1 cellular context compared by ENCODE assay signal in the genomic region with DNA sequence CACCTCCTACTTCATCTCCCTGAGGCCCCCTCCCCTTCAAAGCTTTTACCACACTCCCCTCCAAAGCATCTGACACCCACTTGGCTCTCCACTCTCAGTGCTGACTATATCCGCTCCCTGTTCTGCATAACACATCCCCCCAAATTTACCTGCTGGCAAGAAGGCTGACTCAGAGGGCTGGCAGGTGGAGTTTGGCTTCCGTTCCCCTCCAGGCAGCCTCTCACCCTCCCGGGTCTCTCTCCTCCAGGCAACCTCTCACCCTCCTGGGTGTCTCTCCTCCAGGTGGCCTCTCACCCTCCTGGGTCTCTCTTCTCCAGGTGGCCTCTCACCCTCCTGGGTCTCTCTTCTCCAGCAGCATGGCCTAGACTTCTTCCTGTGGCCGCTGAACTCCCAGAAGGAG.
TF ChIP-seq lines count a peak whose summit lies in the region.

No MANE protein-coding gene starts in this region.

TF ChIP-seq in H1, 55 proteins besides CTCF, POLR2A, EP300 and RAD21 (continued from another document):
- TF ChIP-seq, protein P1, sequence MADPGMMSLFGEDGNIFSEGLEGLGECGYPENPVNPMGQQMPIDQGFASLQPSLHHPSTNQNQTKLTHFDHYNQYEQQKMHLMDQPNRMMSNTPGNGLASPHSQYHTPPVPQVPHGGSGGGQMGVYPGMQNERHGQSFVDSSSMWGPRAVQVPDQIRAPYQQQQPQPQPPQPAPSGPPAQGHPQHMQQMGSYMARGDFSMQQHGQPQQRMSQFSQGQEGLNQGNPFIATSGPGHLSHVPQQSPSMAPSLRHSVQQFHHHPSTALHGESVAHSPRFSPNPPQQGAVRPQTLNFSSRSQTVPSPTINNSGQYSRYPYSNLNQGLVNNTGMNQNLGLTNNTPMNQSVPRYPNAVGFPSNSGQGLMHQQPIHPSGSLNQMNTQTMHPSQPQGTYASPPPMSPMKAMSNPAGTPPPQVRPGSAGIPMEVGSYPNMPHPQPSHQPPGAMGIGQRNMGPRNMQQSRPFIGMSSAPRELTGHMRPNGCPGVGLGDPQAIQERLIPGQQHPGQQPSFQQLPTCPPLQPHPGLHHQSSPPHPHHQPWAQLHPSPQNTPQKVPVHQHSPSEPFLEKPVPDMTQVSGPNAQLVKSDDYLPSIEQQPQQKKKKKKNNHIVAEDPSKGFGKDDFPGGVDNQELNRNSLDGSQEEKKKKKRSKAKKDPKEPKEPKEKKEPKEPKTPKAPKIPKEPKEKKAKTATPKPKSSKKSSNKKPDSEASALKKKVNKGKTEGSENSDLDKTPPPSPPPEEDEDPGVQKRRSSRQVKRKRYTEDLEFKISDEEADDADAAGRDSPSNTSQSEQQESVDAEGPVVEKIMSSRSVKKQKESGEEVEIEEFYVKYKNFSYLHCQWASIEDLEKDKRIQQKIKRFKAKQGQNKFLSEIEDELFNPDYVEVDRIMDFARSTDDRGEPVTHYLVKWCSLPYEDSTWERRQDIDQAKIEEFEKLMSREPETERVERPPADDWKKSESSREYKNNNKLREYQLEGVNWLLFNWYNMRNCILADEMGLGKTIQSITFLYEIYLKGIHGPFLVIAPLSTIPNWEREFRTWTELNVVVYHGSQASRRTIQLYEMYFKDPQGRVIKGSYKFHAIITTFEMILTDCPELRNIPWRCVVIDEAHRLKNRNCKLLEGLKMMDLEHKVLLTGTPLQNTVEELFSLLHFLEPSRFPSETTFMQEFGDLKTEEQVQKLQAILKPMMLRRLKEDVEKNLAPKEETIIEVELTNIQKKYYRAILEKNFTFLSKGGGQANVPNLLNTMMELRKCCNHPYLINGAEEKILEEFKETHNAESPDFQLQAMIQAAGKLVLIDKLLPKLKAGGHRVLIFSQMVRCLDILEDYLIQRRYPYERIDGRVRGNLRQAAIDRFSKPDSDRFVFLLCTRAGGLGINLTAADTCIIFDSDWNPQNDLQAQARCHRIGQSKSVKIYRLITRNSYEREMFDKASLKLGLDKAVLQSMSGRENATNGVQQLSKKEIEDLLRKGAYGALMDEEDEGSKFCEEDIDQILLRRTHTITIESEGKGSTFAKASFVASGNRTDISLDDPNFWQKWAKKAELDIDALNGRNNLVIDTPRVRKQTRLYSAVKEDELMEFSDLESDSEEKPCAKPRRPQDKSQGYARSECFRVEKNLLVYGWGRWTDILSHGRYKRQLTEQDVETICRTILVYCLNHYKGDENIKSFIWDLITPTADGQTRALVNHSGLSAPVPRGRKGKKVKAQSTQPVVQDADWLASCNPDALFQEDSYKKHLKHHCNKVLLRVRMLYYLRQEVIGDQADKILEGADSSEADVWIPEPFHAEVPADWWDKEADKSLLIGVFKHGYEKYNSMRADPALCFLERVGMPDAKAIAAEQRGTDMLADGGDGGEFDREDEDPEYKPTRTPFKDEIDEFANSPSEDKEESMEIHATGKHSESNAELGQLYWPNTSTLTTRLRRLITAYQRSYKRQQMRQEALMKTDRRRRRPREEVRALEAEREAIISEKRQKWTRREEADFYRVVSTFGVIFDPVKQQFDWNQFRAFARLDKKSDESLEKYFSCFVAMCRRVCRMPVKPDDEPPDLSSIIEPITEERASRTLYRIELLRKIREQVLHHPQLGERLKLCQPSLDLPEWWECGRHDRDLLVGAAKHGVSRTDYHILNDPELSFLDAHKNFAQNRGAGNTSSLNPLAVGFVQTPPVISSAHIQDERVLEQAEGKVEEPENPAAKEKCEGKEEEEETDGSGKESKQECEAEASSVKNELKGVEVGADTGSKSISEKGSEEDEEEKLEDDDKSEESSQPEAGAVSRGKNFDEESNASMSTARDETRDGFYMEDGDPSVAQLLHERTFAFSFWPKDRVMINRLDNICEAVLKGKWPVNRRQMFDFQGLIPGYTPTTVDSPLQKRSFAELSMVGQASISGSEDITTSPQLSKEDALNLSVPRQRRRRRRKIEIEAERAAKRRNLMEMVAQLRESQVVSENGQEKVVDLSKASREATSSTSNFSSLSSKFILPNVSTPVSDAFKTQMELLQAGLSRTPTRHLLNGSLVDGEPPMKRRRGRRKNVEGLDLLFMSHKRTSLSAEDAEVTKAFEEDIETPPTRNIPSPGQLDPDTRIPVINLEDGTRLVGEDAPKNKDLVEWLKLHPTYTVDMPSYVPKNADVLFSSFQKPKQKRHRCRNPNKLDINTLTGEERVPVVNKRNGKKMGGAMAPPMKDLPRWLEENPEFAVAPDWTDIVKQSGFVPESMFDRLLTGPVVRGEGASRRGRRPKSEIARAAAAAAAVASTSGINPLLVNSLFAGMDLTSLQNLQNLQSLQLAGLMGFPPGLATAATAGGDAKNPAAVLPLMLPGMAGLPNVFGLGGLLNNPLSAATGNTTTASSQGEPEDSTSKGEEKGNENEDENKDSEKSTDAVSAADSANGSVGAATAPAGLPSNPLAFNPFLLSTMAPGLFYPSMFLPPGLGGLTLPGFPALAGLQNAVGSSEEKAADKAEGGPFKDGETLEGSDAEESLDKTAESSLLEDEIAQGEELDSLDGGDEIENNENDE (IDR thresholded peaks at IDR 0.05; ENCODE audit: insufficient replicate concordance, low read length): no peak
- no peak for TF ChIP-seq NRF1 (IDR thresholded peaks at IDR 0.05; ENCODE audit: low read depth, low read length)
- no peak for TF ChIP-seq TCF12 (IDR thresholded peaks at IDR 0.05; ENCODE audit: low read depth, low read length)
- no peak for TF ChIP-seq SUZ12 (IDR thresholded peaks at IDR 0.05; ENCODE audit: low read length)
- TF ChIP-seq FOSL1 (IDR thresholded peaks at IDR 0.05; ENCODE audit: insufficient read depth, low read depth, low read length): no peak
- no peak for TF ChIP-seq PHF8 (conservative IDR thresholded peaks at IDR 0.05; ENCODE audit: low read depth, low read length)
- TF ChIP-seq JUND (IDR thresholded peaks at IDR 0.05; ENCODE audit: low read length): no peak
- no peak for TF ChIP-seq YY1 (IDR thresholded peaks at IDR 0.05; ENCODE audit: low read depth, low read length)
- no peak for TF ChIP-seq POU5F1 (IDR thresholded peaks at IDR 0.05; ENCODE audit: low read depth, low read length)
- TF ChIP-seq TBP (IDR thresholded peaks at IDR 0.05; ENCODE audit: low read depth, low read length): no peak
- TF ChIP-seq, protein P2, sequence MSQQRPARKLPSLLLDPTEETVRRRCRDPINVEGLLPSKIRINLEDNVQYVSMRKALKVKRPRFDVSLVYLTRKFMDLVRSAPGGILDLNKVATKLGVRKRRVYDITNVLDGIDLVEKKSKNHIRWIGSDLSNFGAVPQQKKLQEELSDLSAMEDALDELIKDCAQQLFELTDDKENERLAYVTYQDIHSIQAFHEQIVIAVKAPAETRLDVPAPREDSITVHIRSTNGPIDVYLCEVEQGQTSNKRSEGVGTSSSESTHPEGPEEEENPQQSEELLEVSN (IDR thresholded peaks at IDR 0.05): no peak
- TF ChIP-seq SRF (IDR thresholded peaks at IDR 0.05; ENCODE audit: low read depth, low read length): no peak
- TF ChIP-seq SAP30 (IDR thresholded peaks at IDR 0.05; ENCODE audit: insufficient read depth, insufficient replicate concordance, low read length): no peak
- no peak for TF ChIP-seq POLR2AphosphoS5 (IDR thresholded peaks at IDR 0.05; ENCODE audit: low read depth, low read length)
- TF ChIP-seq KDM4A (IDR thresholded peaks at IDR 0.05; ENCODE audit: low read depth, low read length, severe bottlenecking): no peak
- no peak for TF ChIP-seq BACH1 (IDR thresholded peaks at IDR 0.05; ENCODE audit: low read length)
